10 cellular contexts compared by ENCODE assay signal in the genomic region with DNA sequence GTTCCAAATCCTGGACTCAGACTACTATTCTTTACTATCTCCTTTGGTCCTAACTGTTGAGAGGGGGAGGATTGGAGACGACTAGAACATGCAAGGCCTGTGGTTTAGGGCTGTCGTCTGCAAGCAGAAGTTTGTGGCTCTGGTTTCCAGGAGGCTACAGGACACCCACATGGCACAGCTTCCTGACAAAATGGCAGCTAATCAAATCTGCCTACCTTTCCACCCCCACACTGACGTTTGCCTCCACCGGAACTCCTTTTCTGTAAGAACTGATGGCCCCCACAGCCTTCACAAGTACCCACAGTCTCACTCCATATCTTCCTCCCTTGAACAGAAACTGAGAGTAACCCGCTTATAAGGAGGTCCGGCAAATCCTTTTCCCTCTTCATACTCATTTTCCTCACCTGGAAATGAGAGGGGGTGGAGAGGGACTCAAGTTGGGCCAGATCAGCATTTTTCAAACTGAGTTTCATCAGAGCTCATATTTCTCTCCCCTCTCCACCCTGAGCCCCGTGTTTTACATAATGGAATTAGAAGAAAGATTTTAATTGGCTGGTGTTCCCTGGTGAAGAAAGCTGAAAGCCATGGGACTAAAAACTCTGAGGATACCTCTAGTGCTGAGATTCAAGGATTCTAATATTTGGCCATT. TPM values are rescaled to one million over a fixed set of nuclear protein-coding genes. Genes with fewer than 3 reads are reported as not detected.
DNase-seq lines count a peak whose midpoint lies in the region; ATAC-seq, FAIRE-seq and TF ChIP-seq lines count a peak whose summit lies in the region.
"Had no signal": no experiment of that assay in that cellular context is flagged by ENCODE, and none has a peak within 500 bp of the region (broad histone marks: within the 10 kb centered on the region; RNA-seq: fewer than 3 reads in every experiment).

No MANE protein-coding gene starts in this region.

- H4K20me1 ChIP-seq in GM12878 (ENCODE audit: control insufficient read depth, insufficient read depth) = no peaks in the 10 kb centered on the region

- 28% methylated on average over 7 of the region's 7 CpGs for WGBS in GM12878 (ENCODE audit: insufficient coverage, insufficient replicate concordance, low lambda C conversion rate, missing lambda C conversion rate)

- no peak overlapping the region for H2AFZ ChIP-seq in GM12878 (ENCODE audit: control insufficient read depth, low read depth, low read length)

- no peak overlapping the region for H3K9ac ChIP-seq in GM12878 (ENCODE audit: control insufficient read depth, insufficient read depth, low read length)

- TF ChIP-seq CTCF in RWPE1 (conservative IDR thresholded peaks at IDR 0.05; ENCODE audit: low read depth) (no peak), GM12878 (IDR thresholded peaks at IDR 0.05 in 2 of 3, conservative IDR thresholded peaks at IDR 0.05 in 1 of 3; ENCODE audit: control insufficient read depth in 2 of 3, extremely low read depth in 1 of 3, insufficient read depth in 1 of 3, low read depth in 3 of 3, low read length in 3 of 3) (no peak)

- H3K36me3 ChIP-seq in GM12878 (ENCODE audit: control insufficient read depth in 2 of 2, insufficient read depth in 2 of 2, low read length in 1 of 2) = peaks cover 0 to under 1% of the 10 kb centered on the region in 2 experiments; a peak in 2 of 4 replicates

- H3K27me3 ChIP-seq in GM12878 (replicated peaks in 1 of 2; ENCODE audit: control insufficient read depth in 2 of 2, insufficient read depth in 2 of 2, low read length in 1 of 2) = no peaks in the 10 kb centered on the region

- TF ChIP-seq RAD21 in GM12878 (IDR thresholded peaks at IDR 0.05; ENCODE audit: insufficient read depth, low read depth, low read length) = no peak

- DNase-seq in CMK (ENCODE audit: low read depth) (peak; percentile 45), RWPE1 (ENCODE audit: low spot score) (no peak), GM12878 (ENCODE audit: low read depth, low spot score) (no peak), NCI-H2107 (lab: John Stamatoyannopoulos, UW) (no peak), AG20443 (ENCODE audit: low spot score) (no peak), NCI-H69 (lab: John Stamatoyannopoulos, UW) (no peak), Right ventricle myocardium superior (no peak)
- DNase-seq in stimulated activated CD4-positive, alpha-beta T cell treated with anti-CD3 and anti-CD28 coated beads, Interleukin-12 subunit alpha, Interleukin-12 subunit beta, amount 100 ng/mL, for 4 hours = peak; percentile 11
- DNase-seq: foreskin fibroblast had no signal

- peak overlapping the region; percentile 19; the same call in 1 of the 2 replicates for H3K27ac ChIP-seq in RWPE1
- H3K27ac ChIP-seq in GM12878 (ENCODE audit: control insufficient read depth, insufficient read depth) = no peak overlapping the region

- no peak overlapping the region for H3K4me2 ChIP-seq in GM12878 (ENCODE audit: control insufficient read depth, insufficient read depth)

- POLR2A ChIA-PET in RWPE1 (lab: Yijun Ruan, JAX; ENCODE audit: low non-redundant PET) = no interaction called here
- POLR2A ChIA-PET in GM12878 (lab: Charles Lee) = no interaction called here

- CTCF ChIA-PET in RWPE1 (lab: Yijun Ruan, JAX) = no interaction called here
- CTCF ChIA-PET in GM12878 (lab: Yijun Ruan, JAX) = interaction anchor here (1.2 kb wide), 1 partner anchor 44 kb away, joined by 5 read pairs; no protein-coding TSS in a partner anchor

- H3K79me2 ChIP-seq in GM12878 (ENCODE audit: control insufficient read depth, insufficient read depth, low read length) = no peaks in the 10 kb centered on the region

- SMC1A ChIA-PET in GM12878 (lab: Charles Lee; ENCODE audit: uncharacterized antibody, unreplicated experiment) = interaction anchor here (0.6 to 1.5 kb wide), 3 partner anchors 19 to 119 kb away, joined by 3 to 4 read pairs (median 4); a partner anchor contains a TSS

- no peaks in the 10 kb centered on the region for H3K4me1 ChIP-seq in GM12878 (ENCODE audit: control insufficient read depth, insufficient read depth, low read length)

- no peak for TF ChIP-seq EP300 in GM12878 (IDR thresholded peaks at IDR 0.05; ENCODE audit: borderline replicate concordance in 1 of 2, control insufficient read depth in 1 of 2, low read depth in 2 of 2, low read length in 2 of 2)

- no peaks in the 10 kb centered on the region for H3K9me3 ChIP-seq in GM12878 (replicated peaks; ENCODE audit: control insufficient read depth, insufficient read depth, low read length)

- no TSS peak for BruUV-seq in GM12878 (replicated peaks; lab: Mats Ljungman, UMichigan)

- no peak overlapping the region for H3K4me3 ChIP-seq in GM12878

- intact Hi-C loops in GM12878 (cut with micrococcal nuclease; ENCODE audit: unreplicated experiment) = no loop called here
- intact Hi-C loops in Right ventricle myocardium superior (cut with DNase I) = no loop called here

- in situ Hi-C loops in GM12878 (cut with MboI) = no loop called here

- FAIRE-seq in GM12878 (lab: Jason Lieb, UNC) = no peak
- FAIRE-seq: HTR-8/SVneo had no signal

- RAD21 ChIA-PET in GM12878 (lab: Charles Lee; ENCODE audit: unreplicated experiment) = interaction anchor here (1.0 kb wide), 1 partner anchor 64 kb away, joined by 3 read pairs; no protein-coding TSS in a partner anchor

- no peak for ATAC-seq in GM12878
- no peak for ATAC-seq in Right ventricle myocardium superior (ENCODE audit: poor library complexity)

- no peak for TF ChIP-seq POLR2A in GM12878 (IDR thresholded peaks at IDR 0.05; ENCODE audit: low read depth, low read length)

TF ChIP-seq in GM12878, 131 proteins besides CTCF, POLR2A, EP300 and RAD21:
- TF ChIP-seq EGR1 (IDR thresholded peaks at IDR 0.05; ENCODE audit: borderline replicate concordance in 1 of 2, low read depth in 2 of 2, low read length in 2 of 2) (0 out of 3 replicates have a peak, but pooled peaks of 1 of the 2 experiments have one; percentile 23), SRF (IDR thresholded peaks at IDR 0.05; ENCODE audit: low read depth in 2 of 2, low read length in 2 of 2) (peak; percentile 45 to 81; a peak in 2 of 4 replicates), YY1 (IDR thresholded peaks at IDR 0.05; ENCODE audit: low read depth, low read length) (0 out of 2 replicates have a peak, but pooled peaks have one; percentile 39), FOXK2 (IDR thresholded peaks at IDR 0.05) (no peak)

RNA-seq across cellular contexts. Expression of a gene that starts 5.2 kb away (rescaled TPM):
- total RNA-seq in GM12878 (2013; cell fraction: nucleolus; rRNA removed) = 0.71 and 1.2 TPM in 2 replicates
- total RNA-seq in GM12878 (2014; rRNA removed) (0.40 and 1.2 TPM in 2 replicates), GM12878 (2014; rRNA removed; fragmentation: Illumina TruSeq; extraction: Trizol) (0.64 and 0.89 TPM in 2 replicates), GM12878 (2021) (0.74 and 0.97 TPM in 2 replicates), Right ventricle myocardium superior (14.1 TPM)
- polyA plus RNA-seq in GM12878 (2011; ENCODE audit: low read depth) = not detected
- polyA plus RNA-seq in GM12878 (2011; rRNA removed) (0.86 and 1.1 TPM in 2 replicates), GM12878 (2014; fragmentation: Illumina TruSeq; extraction: Trizol) (1.1 and 1.3 TPM in 2 replicates), GM12878 (2014; fragmentation: Nextera tagmentation; extraction: Ambion mirVana) (1 to 10 TPM in 1 of 2 experiments, under 1 TPM in 1; 0.09 to 1.0 TPM), GM12878 (2014; rRNA removed) (0.60 and 0.64 TPM in 2 replicates), GM12878 (2016; fragmentation: Nextera tagmentation; extraction: Ambion mirVana) (1 to 10 TPM in 1 of 2 experiments, under 1 TPM in 1; 0.79 to 1.9 TPM)
- polyA plus RNA-seq in GM12878 (2011; cell fraction: cytosol; rRNA removed) = 1.4 and 1.8 TPM in 2 replicates
- 0.82 and 1.2 TPM in 2 replicates for polyA plus RNA-seq in GM12878 (2011; cell fraction: nucleus; rRNA removed)
- 0.47 and 0.60 TPM in 2 replicates for polyA plus RNA-seq in GM12878 (2012)
- polyA minus RNA-seq in GM12878 (2011; rRNA and poly(A)+ RNA removed) = 1.1 and 1.8 TPM in 2 replicates
- not detected in 2 replicates for polyA minus RNA-seq in GM12878 (2011; cell fraction: cytosol; rRNA and poly(A)+ RNA removed)
- 0.86 and 1.2 TPM in 2 replicates for polyA minus RNA-seq in GM12878 (2011; cell fraction: nucleus; rRNA and poly(A)+ RNA removed)

Comparison
In these comparisons a context has a peak if more than half of its experiments do, and no peak if none do; other contexts are left out.
1. DNase-seq: peak in CMK (single experiment) and stimulated activated CD4-positive, alpha-beta T cell treated with anti-CD3 and anti-CD28 coated beads, Interleukin-12 subunit alpha, Interleukin-12 subunit beta, amount 100 ng/mL, for 4 hours (single experiment); none in RWPE1 (single experiment), GM12878 (single experiment), NCI-H2107 (single experiment), AG20443 (single experiment), NCI-H69 (single experiment) and Right ventricle myocardium superior (single experiment).